ENCODE assay signal across 22 cellular contexts in the genomic region with DNA sequence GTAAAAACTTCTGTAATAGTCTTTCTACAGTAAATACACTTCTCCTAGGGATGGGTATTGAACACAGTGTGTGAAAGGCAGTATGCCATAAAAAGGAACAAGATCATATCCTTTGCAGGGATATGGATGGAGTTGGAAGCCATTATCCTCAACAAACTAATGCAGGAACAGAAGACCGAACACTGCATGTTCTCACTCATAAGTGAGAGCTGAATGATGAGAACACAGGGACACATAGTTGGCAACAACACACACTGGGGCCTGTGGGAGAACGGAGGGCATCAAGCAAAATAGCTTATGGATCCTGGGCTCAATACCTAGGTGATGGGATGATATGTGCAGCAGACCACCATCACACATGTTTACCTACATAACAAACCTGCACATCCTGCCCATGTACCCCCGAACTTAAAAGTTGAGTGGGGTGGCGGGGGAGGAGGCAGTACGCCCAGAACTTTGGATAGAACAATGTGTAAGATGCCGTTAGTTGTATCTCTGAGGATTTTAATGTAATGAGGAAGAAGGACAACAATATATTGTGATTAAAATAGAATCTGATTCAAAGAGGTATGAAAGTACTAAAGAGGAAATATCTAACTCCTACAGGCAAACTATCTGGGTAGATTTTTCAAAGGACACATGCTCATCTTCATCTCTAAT.
"Had no signal": no experiment of that assay in that cellular context is flagged by ENCODE, and none has a peak within 500 bp of the region (broad histone marks: within the 10 kb centered on the region; RNA-seq: fewer than 3 reads in every experiment).

No MANE protein-coding gene starts in this region.

- H3K4me1 ChIP-seq: breast epithelium had no signal

- H3K9me3 ChIP-seq: breast epithelium, MG63 had no signal

- H3K4me3 ChIP-seq: breast epithelium, MG63 had no signal

- H3K36me3 ChIP-seq: breast epithelium, MG63 had no signal

- ATAC-seq: activated CD8-positive, alpha-beta memory T cell treated with anti-CD3 and anti-CD28 coated beads, Interleukin-2, amount 10 ng/mL, durations not matched to agents 7 days and 5 days; PC-3; T-helper 17 cell; WTC11 had no signal

- H3K27ac ChIP-seq: breast epithelium had no signal

- DNase-seq: activated CD4-positive, alpha-beta T cell treated with anti-CD3 and anti-CD28 coated beads for 1 hour; activated CD4-positive, alpha-beta T cell treated with anti-CD3 and anti-CD28 coated beads, Interleukin-2, amount 10 ng/mL, durations not matched to agents 24 days and 14 days; activated CD4-positive, alpha-beta T cell treated with anti-CD3 and anti-CD28 coated beads, Interleukin-2, amount 50 U/mL, for 48 hours; activated CD8-positive, alpha-beta memory T cell treated with anti-CD3 and anti-CD28 coated beads, Interleukin-2, amount 10 ng/mL, durations not matched to agents 7 days and 5 days; activated effector memory CD4-positive, alpha-beta T cell treated with Interleukin-2 at 50 U/mL for 16 hours; activated naive CD4-positive, alpha-beta T cell; activated T-cell treated with anti-CD3 and anti-CD28 coated beads, Interleukin-2, amount 50 U/mL, for 24 hours; aorta; MG63; NCI-H1105; NCI-H1436; NCI-H187; NCI-H2081; NCI-H510A treated with DMSO at 0.1 percent for 48 hours; NCI-H69; NK-92 treated with Interleukin-12 subunit alpha and Interleukin-12 subunit beta, amount 100 ng/mL, for 24 hours; PC-3; SIG-M5; T-helper 17 cell; T-helper 9 cell had no signal

- H3K27me3 ChIP-seq: breast epithelium, MG63 had no signal
